In the genomic region with DNA sequence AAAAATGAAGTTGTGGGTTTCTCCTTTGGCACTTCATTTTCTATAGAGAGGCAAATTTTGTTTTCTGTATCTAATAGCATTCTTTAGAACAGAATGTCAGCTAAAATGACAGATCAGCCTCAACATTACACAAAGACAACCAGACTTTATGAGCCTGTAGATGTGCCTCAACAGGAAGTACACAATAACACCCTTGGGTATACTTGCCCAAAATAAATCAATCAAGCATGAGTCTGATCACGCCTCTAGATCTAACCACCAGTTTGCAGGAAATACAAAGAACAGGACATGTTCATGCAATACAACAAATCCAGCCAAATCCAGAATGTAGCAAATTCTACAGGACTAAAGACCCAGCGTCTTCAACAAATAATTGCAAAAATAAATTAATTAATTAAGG, we compare ENCODE assay signal across 34 cellular contexts. TPM values are rescaled to one million over a fixed set of nuclear protein-coding genes. Genes with fewer than 3 reads are reported as not detected.
DNase-seq lines count a peak whose midpoint lies in the region; ATAC-seq, FAIRE-seq and TF ChIP-seq lines count a peak whose summit lies in the region.
"Had no signal": no experiment of that assay in that cellular context is flagged by ENCODE, and none has a peak within 500 bp of the region (broad histone marks: within the 10 kb centered on the region; RNA-seq: fewer than 3 reads in every experiment).

No MANE protein-coding gene starts in this region.

- H3K27ac ChIP-seq in foreskin keratinocyte (peak overlapping the region; percentile 3), suprapubic skin (peak overlapping the region; percentile 71)
- H3K27ac ChIP-seq: A549, coronary artery, esophagus muscularis mucosa, gastrocnemius medialis, hepatocyte, tibial nerve had no signal

- TF ChIP-seq POLR2A in suprapubic skin (IDR thresholded peaks at IDR 0.05): no peak
- no peak for TF ChIP-seq POLR2A in GM12892 (IDR thresholded peaks at IDR 0.05; ENCODE audit: low read depth, low read length)

- peaks cover 20% of the 10 kb centered on the region for H3K4me1 ChIP-seq in foreskin keratinocyte
- H3K4me1 ChIP-seq in suprapubic skin: peaks cover 20% of the 10 kb centered on the region
- H3K4me1 ChIP-seq: A549, esophagus muscularis mucosa, gastrocnemius medialis had no signal

- WGBS in suprapubic skin: 31% methylated on average over 2 of the region's 2 CpGs

- DNase-seq in NOMO-1 treated with DMSO at 0.1 percent for 48 hours (lab: John Stamatoyannopoulos, UW; ENCODE audit: unreplicated experiment): peak; percentile 13
- no peak for DNase-seq in NOMO-1 treated with dmso at 0.1 percent for 144 hours (lab: John Stamatoyannopoulos, UW; ENCODE audit: unreplicated experiment)
- peak; percentile 18 for DNase-seq in NCI-H69 (lab: John Stamatoyannopoulos, UW)
- peak; percentile 46 to 75 for DNase-seq in foreskin keratinocyte
- DNase-seq in suprapubic skin (ENCODE audit: low spot score in 2 of 2): no peak
- DNase-seq in hippocampal formation (lab: John Stamatoyannopoulos, UW): no peak
- no peak for DNase-seq in GM12892 (ENCODE audit: insufficient read length)
- no peak for DNase-seq in NCI-H526 treated with DMSO at 0.1 percent for 48 hours (lab: John Stamatoyannopoulos, UW)
- DNase-seq: activated CD8-positive, alpha-beta T cell treated with anti-CD3 and anti-CD28 coated beads for 36 hours; amygdala; COR-L47; DMS79 treated with DMSO at 0.1 percent for 48 hours; effector memory CD8-positive, alpha-beta T cell; gastrocnemius medialis; H7; KG1; mesendoderm; MM.1S; NCI-H526; nucleus accumbens; OCI-M1; small intestine; stimulated activated CD4-positive, alpha-beta T cell treated with anti-CD3 and anti-CD28 coated beads, Interleukin-1b, Interleukin-23, amount 100 ng/mL, for 48 hours; T-helper 17 cell had no signal

- peak; percentile 19 for ATAC-seq in foreskin keratinocyte
- ATAC-seq: A549; activated CD8-positive, alpha-beta T cell treated with anti-CD3 and anti-CD28 coated beads for 36 hours; effector memory CD8-positive, alpha-beta T cell; gastrocnemius medialis; left lobe of liver; SK-N-SH treated with all-trans-retinoic acid at 6 μM for 48 hours; T-helper 17 cell had no signal

- H3K4me3 ChIP-seq in suprapubic skin: no peak overlapping the region
- H3K4me3 ChIP-seq: A549, coronary artery, esophagus muscularis mucosa, gastrocnemius medialis, hepatocyte, tibial nerve had no signal

- no peaks in the 10 kb centered on the region for H3K36me3 ChIP-seq in suprapubic skin
- H3K36me3 ChIP-seq: esophagus muscularis mucosa, gastrocnemius medialis, tibial nerve had no signal

- no peaks in the 10 kb centered on the region for H3K9me3 ChIP-seq in suprapubic skin
- H3K9me3 ChIP-seq: A549, gastrocnemius medialis had no signal

- no peak for FAIRE-seq in GM12892 (lab: Jason Lieb, UNC)
- FAIRE-seq: A549, small intestine had no signal

- H3K27me3 ChIP-seq in foreskin keratinocyte (no peaks in the 10 kb centered on the region), suprapubic skin (no peaks in the 10 kb centered on the region)
- H3K27me3 ChIP-seq: esophagus muscularis mucosa, gastrocnemius medialis, hepatocyte, tibial nerve had no signal

- TF ChIP-seq CTCF in foreskin keratinocyte (conservative IDR thresholded peaks at IDR 0.05) (no peak), suprapubic skin (IDR thresholded peaks at IDR 0.05) (no peak)

- no peak for TF ChIP-seq EP300 in suprapubic skin (IDR thresholded peaks at IDR 0.05)

RNA-seq across cellular contexts. Expression of a gene that starts 11.2 kb away (rescaled TPM):
- total RNA-seq in foreskin keratinocyte (0.39 TPM in 1 of 2 replicates, not detected in the other), suprapubic skin (100 to 1,000 TPM; 158 to 307 (median 277) TPM)
- 0.27 and 0.56 TPM in 2 replicates for polyA plus RNA-seq in foreskin keratinocyte
- not detected for polyA plus RNA-seq in GM12892 (2012; ENCODE audit: missing spikeins)
- total RNA-seq: activated CD8-positive, alpha-beta T cell treated with anti-CD3 and anti-CD28 coated beads for 36 hours; activated T-helper 2 cell treated with anti-CD3 and anti-CD28 coated beads, Interferon-gamma antibody, Interleukin-2, Interleukin-4, amounts not matched to agents 10 μg/mL and 5 μg/mL and 100 μg/mL, durations not matched to agents 14 hours and 24 hours and 36 hours; esophagus muscularis mucosa; gastrocnemius medialis; H7; hepatocyte; HT1080; left lobe of liver; T-helper 17 cell had no signal
- polyA plus RNA-seq: A549, BJ, hepatocyte had no signal

Comparison
In these comparisons a context has a peak if more than half of its experiments do, and no peak if none do; other contexts are left out.
1. DNase-seq: peak in NOMO-1 treated with DMSO at 0.1 percent for 48 hours (single experiment), NCI-H69 (single experiment) and foreskin keratinocyte (2 of 2); none in NOMO-1 treated with dmso at 0.1 percent for 144 hours (single experiment), suprapubic skin (0 of 2), hippocampal formation (0 of 2), GM12892 (single experiment) and NCI-H526 treated with DMSO at 0.1 percent for 48 hours (single experiment).
2. RNA of a gene that starts 11.2 kb away (total RNA-seq): 158 to 307 TPM in suprapubic skin; 0.39 TPM in foreskin keratinocyte; every median in the first group is over 100 times any median in the second.